Comparison of ENCODE assay signal across 1 cellular context in the genomic region with DNA sequence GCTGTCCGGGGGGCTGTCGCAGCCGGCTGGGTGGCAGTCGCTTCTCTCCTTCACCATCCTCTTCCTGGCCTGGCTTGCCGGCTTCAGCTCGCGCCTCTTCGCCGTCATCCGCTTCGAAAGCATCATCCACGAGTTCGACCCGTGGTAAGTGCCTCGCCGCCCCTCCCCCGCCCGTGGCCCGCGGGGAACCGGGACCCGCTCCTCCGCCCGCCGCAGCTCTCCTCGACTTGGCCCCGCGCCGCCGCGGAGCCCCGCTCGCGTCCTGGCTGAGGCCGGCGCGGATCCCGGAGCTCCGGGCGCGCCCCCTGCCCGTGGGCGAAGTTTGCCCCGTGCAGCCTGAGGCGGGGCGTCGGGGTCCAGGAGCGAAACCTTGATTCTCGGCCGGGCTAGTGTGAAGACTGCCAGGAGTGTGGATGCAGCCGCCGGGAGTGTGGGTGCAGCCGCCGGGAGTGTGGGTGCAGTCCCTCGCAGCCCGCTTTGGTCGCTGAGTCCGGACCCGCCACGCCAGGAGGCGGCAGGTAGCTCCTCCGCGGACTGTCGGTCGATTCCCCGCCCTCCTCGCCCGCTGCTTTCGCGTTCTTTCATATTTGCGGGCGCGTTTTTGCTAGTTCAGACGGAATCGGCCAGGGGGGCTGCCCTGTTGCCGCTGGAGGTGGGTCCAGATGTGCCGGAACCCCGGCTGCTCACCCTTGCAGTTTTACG.
TF ChIP-seq lines count a peak whose summit lies in the region.

No MANE protein-coding gene starts in this region.

TF ChIP-seq in GM12878, 131 proteins besides CTCF, POLR2A, EP300 and RAD21:
- TF ChIP-seq POLR2AphosphoS2 (IDR thresholded peaks at IDR 0.05; ENCODE audit: low read depth, low read length) = no peak
- TF ChIP-seq, protein P1, sequence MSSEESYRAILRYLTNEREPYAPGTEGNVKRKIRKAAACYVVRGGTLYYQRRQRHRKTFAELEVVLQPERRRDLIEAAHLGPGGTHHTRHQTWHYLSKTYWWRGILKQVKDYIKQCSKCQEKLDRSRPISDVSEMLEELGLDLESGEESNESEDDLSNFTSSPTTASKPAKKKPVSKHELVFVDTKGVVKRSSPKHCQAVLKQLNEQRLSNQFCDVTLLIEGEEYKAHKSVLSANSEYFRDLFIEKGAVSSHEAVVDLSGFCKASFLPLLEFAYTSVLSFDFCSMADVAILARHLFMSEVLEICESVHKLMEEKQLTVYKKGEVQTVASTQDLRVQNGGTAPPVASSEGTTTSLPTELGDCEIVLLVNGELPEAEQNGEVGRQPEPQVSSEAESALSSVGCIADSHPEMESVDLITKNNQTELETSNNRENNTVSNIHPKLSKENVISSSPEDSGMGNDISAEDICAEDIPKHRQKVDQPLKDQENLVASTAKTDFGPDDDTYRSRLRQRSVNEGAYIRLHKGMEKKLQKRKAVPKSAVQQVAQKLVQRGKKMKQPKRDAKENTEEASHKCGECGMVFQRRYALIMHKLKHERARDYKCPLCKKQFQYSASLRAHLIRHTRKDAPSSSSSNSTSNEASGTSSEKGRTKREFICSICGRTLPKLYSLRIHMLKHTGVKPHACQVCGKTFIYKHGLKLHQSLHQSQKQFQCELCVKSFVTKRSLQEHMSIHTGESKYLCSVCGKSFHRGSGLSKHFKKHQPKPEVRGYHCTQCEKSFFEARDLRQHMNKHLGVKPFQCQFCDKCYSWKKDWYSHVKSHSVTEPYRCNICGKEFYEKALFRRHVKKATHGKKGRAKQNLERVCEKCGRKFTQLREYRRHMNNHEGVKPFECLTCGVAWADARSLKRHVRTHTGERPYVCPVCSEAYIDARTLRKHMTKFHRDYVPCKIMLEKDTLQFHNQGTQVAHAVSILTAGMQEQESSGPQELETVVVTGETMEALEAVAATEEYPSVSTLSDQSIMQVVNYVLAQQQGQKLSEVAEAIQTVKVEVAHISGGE (CRISPR knock-in tag; IDR thresholded peaks at IDR 0.05) = no peak
- TF ChIP-seq ZNF217 (IDR thresholded peaks at IDR 0.05) = 0 out of 2 replicates have a peak, but pooled peaks have one; percentile 23
- TF ChIP-seq IKZF1 (conservative IDR thresholded peaks at IDR 0.05) = 0 out of 2 replicates have a peak, but pooled peaks have one; percentile 7
- TF ChIP-seq BHLHE40 (IDR thresholded peaks at IDR 0.05; ENCODE audit: borderline replicate concordance in 1 of 2, low read depth in 2 of 2, low read length in 1 of 2) = peak in 1 of 2 experiments; percentile 53; a peak in 1 of 4 replicates
- TF ChIP-seq, protein P2, sequence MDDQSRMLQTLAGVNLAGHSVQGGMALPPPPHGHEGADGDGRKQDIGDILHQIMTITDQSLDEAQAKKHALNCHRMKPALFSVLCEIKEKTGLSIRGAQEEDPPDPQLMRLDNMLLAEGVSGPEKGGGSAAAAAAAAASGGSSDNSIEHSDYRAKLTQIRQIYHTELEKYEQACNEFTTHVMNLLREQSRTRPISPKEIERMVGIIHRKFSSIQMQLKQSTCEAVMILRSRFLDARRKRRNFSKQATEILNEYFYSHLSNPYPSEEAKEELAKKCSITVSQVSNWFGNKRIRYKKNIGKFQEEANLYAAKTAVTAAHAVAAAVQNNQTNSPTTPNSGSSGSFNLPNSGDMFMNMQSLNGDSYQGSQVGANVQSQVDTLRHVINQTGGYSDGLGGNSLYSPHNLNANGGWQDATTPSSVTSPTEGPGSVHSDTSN (IDR thresholded peaks at IDR 0.05; ENCODE audit: insufficient replicate concordance, low read depth, low read length) = no peak
- TF ChIP-seq, protein P3, sequence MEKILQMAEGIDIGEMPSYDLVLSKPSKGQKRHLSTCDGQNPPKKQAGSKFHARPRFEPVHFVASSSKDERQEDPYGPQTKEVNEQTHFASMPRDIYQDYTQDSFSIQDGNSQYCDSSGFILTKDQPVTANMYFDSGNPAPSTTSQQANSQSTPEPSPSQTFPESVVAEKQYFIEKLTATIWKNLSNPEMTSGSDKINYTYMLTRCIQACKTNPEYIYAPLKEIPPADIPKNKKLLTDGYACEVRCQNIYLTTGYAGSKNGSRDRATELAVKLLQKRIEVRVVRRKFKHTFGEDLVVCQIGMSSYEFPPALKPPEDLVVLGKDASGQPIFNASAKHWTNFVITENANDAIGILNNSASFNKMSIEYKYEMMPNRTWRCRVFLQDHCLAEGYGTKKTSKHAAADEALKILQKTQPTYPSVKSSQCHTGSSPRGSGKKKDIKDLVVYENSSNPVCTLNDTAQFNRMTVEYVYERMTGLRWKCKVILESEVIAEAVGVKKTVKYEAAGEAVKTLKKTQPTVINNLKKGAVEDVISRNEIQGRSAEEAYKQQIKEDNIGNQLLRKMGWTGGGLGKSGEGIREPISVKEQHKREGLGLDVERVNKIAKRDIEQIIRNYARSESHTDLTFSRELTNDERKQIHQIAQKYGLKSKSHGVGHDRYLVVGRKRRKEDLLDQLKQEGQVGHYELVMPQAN (conservative IDR thresholded peaks at IDR 0.05) = 0 out of 2 replicates have a peak, but pooled peaks have one; percentile 22
- 0 out of 2 replicates have a peak, but pooled peaks have one; percentile 2 for TF ChIP-seq TCF3 (IDR thresholded peaks at IDR 0.05; ENCODE audit: borderline replicate concordance, insufficient read depth, low read depth, low read length)
- TF ChIP-seq SMARCA5 (IDR thresholded peaks at IDR 0.05) = 0 out of 2 replicates have a peak, but pooled peaks have one; percentile 44
- no peak for TF ChIP-seq SRF (IDR thresholded peaks at IDR 0.05; ENCODE audit: low read depth in 2 of 2, low read length in 2 of 2)
- TF ChIP-seq NR2F1 (conservative IDR thresholded peaks at IDR 0.05) = peak; percentile 24; the same call in 1 of the 2 replicates
- TF ChIP-seq LARP7 (IDR thresholded peaks at IDR 0.05) = 0 out of 2 replicates have a peak, but pooled peaks have one; percentile 51
- no peak for TF ChIP-seq SMAD5 (IDR thresholded peaks at IDR 0.05; ENCODE audit: low read depth)
- TF ChIP-seq POLR2AphosphoS5 (IDR thresholded peaks at IDR 0.05; ENCODE audit: low read length) = peak; percentile 43; the same call in 1 of the 2 replicates
- 0 out of 2 replicates have a peak, but pooled peaks have one; percentile 22 for TF ChIP-seq FOXM1 (IDR thresholded peaks at IDR 0.05; ENCODE audit: low read depth, low read length)
- TF ChIP-seq, protein P4, sequence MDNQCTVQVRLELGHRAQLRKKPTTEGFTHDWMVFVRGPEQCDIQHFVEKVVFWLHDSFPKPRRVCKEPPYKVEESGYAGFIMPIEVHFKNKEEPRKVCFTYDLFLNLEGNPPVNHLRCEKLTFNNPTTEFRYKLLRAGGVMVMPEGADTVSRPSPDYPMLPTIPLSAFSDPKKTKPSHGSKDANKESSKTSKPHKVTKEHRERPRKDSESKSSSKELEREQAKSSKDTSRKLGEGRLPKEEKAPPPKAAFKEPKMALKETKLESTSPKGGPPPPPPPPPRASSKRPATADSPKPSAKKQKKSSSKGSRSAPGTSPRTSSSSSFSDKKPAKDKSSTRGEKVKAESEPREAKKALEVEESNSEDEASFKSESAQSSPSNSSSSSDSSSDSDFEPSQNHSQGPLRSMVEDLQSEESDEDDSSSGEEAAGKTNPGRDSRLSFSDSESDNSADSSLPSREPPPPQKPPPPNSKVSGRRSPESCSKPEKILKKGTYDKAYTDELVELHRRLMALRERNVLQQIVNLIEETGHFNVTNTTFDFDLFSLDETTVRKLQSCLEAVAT (IDR thresholded peaks at IDR 0.05) = peak; percentile 56
- TF ChIP-seq IKZF2 (IDR thresholded peaks at IDR 0.05) = 0 out of 4 replicates have a peak, but pooled peaks of 1 of the 2 experiments have one; percentile 11
- TF ChIP-seq NR2C1 (IDR thresholded peaks at IDR 0.05) = 0 out of 2 replicates have a peak, but pooled peaks have one; percentile 11
